ENCODE assay signal across 1 cellular context in genomic region chr12:2944401-2945047, GRCh38.
A peak's percentile ranks its signal among the peaks of the same experiment; 100 is the strongest.
TF ChIP-seq lines count a peak whose summit lies in the region.

No MANE protein-coding gene starts in this region.

TF ChIP-seq in HepG2, 621 proteins besides CTCF, POLR2A, EP300 and RAD21 (continued from another document):
- no peak for TF ChIP-seq ZNF407 (CRISPR knock-in tag; IDR thresholded peaks at IDR 0.05; ENCODE audit: not compliant biosample characterization)
- TF ChIP-seq ZBTB38 (CRISPR knock-in tag; IDR thresholded peaks at IDR 0.05), result peak; percentile 60; the same call in 1 of the 2 replicates
- peak; percentile 52; the same call in 1 of the 2 replicates for TF ChIP-seq HNF1B (CRISPR knock-in tag; IDR thresholded peaks at IDR 0.05)
- no peak for TF ChIP-seq ZNF337 (CRISPR knock-in tag; IDR thresholded peaks at IDR 0.05; ENCODE audit: borderline replicate concordance, low read depth)
- no peak for TF ChIP-seq ZNF3 (CRISPR knock-in tag; IDR thresholded peaks at IDR 0.05)
- TF ChIP-seq ERF (CRISPR knock-in tag; IDR thresholded peaks at IDR 0.05), result peak; percentile 40; the same call in 1 of the 2 replicates
- no peak for TF ChIP-seq DRAP1 (CRISPR knock-in tag; IDR thresholded peaks at IDR 0.05)
- TF ChIP-seq NAIF1 (CRISPR knock-in tag; IDR thresholded peaks at IDR 0.05; ENCODE audit: borderline replicate concordance), result no peak
- no peak for TF ChIP-seq USF2 (IDR thresholded peaks at IDR 0.05; ENCODE audit: low read depth, low read length)
- no peak for TF ChIP-seq USF2 (CRISPR knock-in tag; IDR thresholded peaks at IDR 0.05; ENCODE audit: borderline replicate concordance)
- no peak for TF ChIP-seq MIER3 (CRISPR knock-in tag; IDR thresholded peaks at IDR 0.05; ENCODE audit: borderline replicate concordance)
- no peak for TF ChIP-seq MTERF4 (CRISPR knock-in tag; IDR thresholded peaks at IDR 0.05)
- TF ChIP-seq ZBTB3 (CRISPR knock-in tag; IDR thresholded peaks at IDR 0.05; ENCODE audit: borderline replicate concordance, low read depth), result no peak
- TF ChIP-seq ZMYM4 (CRISPR knock-in tag; IDR thresholded peaks at IDR 0.05), result no peak
- TF ChIP-seq ZNF773 (CRISPR knock-in tag; IDR thresholded peaks at IDR 0.05; ENCODE audit: borderline replicate concordance), result no peak
- no peak for TF ChIP-seq HOXA9 (CRISPR knock-in tag; IDR thresholded peaks at IDR 0.05; ENCODE audit: borderline replicate concordance)
- 0 out of 2 replicates have a peak, but pooled peaks have one; percentile 36 for TF ChIP-seq BORCS8-MEF2B (CRISPR knock-in tag; IDR thresholded peaks at IDR 0.05)
- no peak; the same call in 1 of the 2 replicates for TF ChIP-seq MYC (CRISPR knock-in tag; IDR thresholded peaks at IDR 0.05; ENCODE audit: borderline replicate concordance)
- TF ChIP-seq SIX1 (CRISPR knock-in tag; IDR thresholded peaks at IDR 0.05; ENCODE audit: borderline replicate concordance), result no peak
- TF ChIP-seq SOX6 (IDR thresholded peaks at IDR 0.05), result no peak
- no peak for TF ChIP-seq SOX6 (CRISPR knock-in tag; IDR thresholded peaks at IDR 0.05)
- TF ChIP-seq MXD4 (CRISPR knock-in tag; IDR thresholded peaks at IDR 0.05), result no peak
- peak; percentile 47; the same call in 1 of the 2 replicates for TF ChIP-seq FOXK1 (CRISPR knock-in tag; IDR thresholded peaks at IDR 0.05; ENCODE audit: borderline replicate concordance, low read depth)
- TF ChIP-seq ZNF691 (CRISPR knock-in tag; IDR thresholded peaks at IDR 0.05; ENCODE audit: borderline replicate concordance, low read depth), result peak; percentile 63; the same call in 1 of the 2 replicates
- no peak for TF ChIP-seq RBFOX2 (IDR thresholded peaks at IDR 0.05; ENCODE audit: low read depth, low read length)
